In the genomic region with DNA sequence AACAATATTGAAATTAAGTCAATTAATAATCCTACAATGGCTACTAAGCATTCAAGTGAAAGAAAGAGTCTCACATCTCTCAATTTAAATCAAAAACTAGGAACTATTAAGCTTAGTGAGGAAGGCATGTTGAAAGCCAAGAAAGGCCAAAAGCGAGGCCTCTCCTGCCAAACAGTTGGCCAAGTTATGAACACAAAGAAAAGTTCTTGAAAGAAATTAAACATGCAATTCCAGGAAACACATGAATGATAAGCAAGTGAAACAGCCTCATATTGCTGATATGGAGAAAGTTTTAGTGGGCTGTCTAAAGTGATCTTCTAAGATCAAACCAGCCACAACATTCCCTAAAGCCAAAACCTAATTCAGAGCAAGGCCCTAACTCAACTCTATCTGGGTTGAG, we compare ENCODE assay signal across 25 cellular contexts. TPM values are rescaled to one million over a fixed set of nuclear protein-coding genes. Genes with fewer than 3 reads are reported as not detected.
"Had no signal": no experiment of that assay in that cellular context is flagged by ENCODE, and none has a peak within 500 bp of the region (broad histone marks: within the 10 kb centered on the region; RNA-seq: fewer than 3 reads in every experiment).

No MANE protein-coding gene starts in this region.

- H3K9ac ChIP-seq: neural progenitor cell had no signal

- H3K4me3 ChIP-seq: esophagus squamous epithelium, heart left ventricle, mucosa of descending colon, neural progenitor cell, ovary, right atrium auricular region, thyroid gland had no signal

- H3K27ac ChIP-seq: epithelial cell of prostate, esophagus squamous epithelium, heart left ventricle, neural progenitor cell, ovary, right atrium auricular region, thyroid gland had no signal

- DNase-seq: effector memory CD8-positive, alpha-beta T cell; esophagus squamous epithelium; heart left ventricle; hippocampal formation; left colon; mucosa of descending colon; natural killer cell; nucleus accumbens; ovary; small intestine; stimulated activated CD4-positive, alpha-beta T cell treated with anti-CD3 and anti-CD28 coated beads, Interleukin-12 subunit alpha, Interleukin-12 subunit beta, amount 100 ng/mL, for 4 hours; stimulated activated naive CD4-positive, alpha-beta T cell; thyroid gland had no signal

- FAIRE-seq: colon, frontal cortex, small intestine, urothelium cell line had no signal

- H3K9me3 ChIP-seq: esophagus squamous epithelium, heart left ventricle, mucosa of descending colon, ovary, right atrium auricular region, thyroid gland had no signal

- H3K27me3 ChIP-seq: esophagus squamous epithelium, heart left ventricle, neural progenitor cell, ovary, right atrium auricular region, thyroid gland had no signal

- ATAC-seq: effector memory CD8-positive, alpha-beta T cell; heart left ventricle; left colon; mucosa of descending colon; natural killer cell had no signal

- H3K4me2 ChIP-seq: neural progenitor cell had no signal

- H2AFZ ChIP-seq: neural progenitor cell had no signal

- H3K36me3 ChIP-seq: esophagus squamous epithelium, neural progenitor cell, ovary, right atrium auricular region, thyroid gland had no signal

RNA-seq across cellular contexts. Expression of a gene that starts 40.8 kb away (rescaled TPM):
- total RNA-seq: esophagus squamous epithelium, frontal cortex, glomerular endothelial cell, heart left ventricle, kidney epithelial cell, left colon, liver, lung microvascular endothelial cell, mesenteric fat pad, mucosa of descending colon, natural killer cell, ovary, posterior vena cava, right atrium auricular region had no signal
- polyA plus RNA-seq: heart left ventricle, ovary, small intestine had no signal
